Comparison of ENCODE assay signal across 8 cellular contexts in the genomic region with DNA sequence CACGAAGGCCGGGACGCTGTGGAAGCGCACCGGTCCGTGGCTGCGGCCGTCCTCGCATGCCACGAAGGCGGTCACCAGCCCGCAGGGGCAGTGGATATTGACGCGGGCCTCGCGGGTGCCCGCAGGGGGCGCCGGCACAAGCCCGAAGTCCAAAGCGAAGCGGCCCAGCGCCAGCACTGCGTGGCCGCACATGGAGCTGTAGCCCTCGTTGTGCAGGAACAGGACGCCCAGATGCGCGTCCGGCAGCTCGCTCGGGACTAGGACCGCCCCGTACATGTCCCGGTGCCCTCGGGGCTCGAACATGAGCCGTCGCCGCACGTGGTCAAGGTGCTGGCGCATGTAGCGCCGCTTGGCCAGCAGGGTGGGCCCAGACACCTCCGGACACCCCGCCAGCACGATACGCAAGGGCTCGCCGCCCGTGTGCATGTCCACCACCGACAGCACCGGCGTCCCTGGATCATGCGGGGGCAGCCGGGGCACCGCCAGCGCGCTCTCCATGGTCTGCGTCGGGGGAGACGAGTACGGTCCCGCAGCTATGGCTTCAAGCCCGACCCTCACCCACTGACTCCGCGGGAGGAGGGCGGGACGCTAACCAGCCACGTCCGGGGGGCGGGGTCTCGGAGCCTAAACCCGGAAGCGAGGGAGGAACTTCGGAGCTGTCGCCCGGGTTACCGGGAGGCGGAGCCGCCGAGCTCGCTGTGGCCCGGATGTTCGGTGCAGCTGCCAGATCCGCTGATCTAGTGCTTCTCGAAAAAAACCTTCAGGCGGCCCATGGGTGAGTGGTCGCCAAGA. TPM values are rescaled to one million over a fixed set of nuclear protein-coding genes. Genes with fewer than 3 reads are reported as not detected.
DNase-seq lines count a peak whose midpoint lies in the region; TF ChIP-seq lines count a peak whose summit lies in the region.

A gene with protein sequence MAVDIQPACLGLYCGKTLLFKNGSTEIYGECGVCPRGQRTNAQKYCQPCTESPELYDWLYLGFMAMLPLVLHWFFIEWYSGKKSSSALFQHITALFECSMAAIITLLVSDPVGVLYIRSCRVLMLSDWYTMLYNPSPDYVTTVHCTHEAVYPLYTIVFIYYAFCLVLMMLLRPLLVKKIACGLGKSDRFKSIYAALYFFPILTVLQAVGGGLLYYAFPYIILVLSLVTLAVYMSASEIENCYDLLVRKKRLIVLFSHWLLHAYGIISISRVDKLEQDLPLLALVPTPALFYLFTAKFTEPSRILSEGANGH (plus strand): TSS at position 699 of the 792 bp plus-strand sequence. CDS start 73 bp downstream, at position 772.
TSS of gene L3HYPDH (minus strand) at position 590 of the 792 bp plus-strand sequence. CDS start at position 498, 92 bp downstream.

- peaks cover 53% of the 10 kb centered on the region for H3K4me1 Mint-ChIP-seq in nephron
- H3K4me1 Mint-ChIP-seq in stimulated activated naive CD8-positive, alpha-beta T cell treated with anti-CD3 and anti-CD28 coated beads, Interleukin-15, Interleukin-2, amounts not matched to agents 100 ng/mL and 50 ng/mL, for 24 hours (ENCODE audit: low read depth), result peaks cover 57% of the 10 kb centered on the region

- TF ChIP-seq CTCF in Loucy (conservative IDR thresholded peaks at IDR 0.05; ENCODE audit: low read length), result peak; percentile 73
- peak; percentile 59 to 83 (median 69) for TF ChIP-seq CTCF in nephron (IDR thresholded peaks at IDR 0.05; ENCODE audit: unreplicated experiment in 3 of 3)

- H3K36me3 ChIP-seq in H7 (replicated peaks; ENCODE audit: control insufficient read depth, insufficient read depth, low read length) (peaks cover 5% of the 10 kb centered on the region), Loucy (ENCODE audit: insufficient read depth, low read length) (no peaks in the 10 kb centered on the region)

- peak; percentile 93 for DNase-seq in G401 (ENCODE audit: low spot score)
- DNase-seq in H7, result peak; percentile 95
- DNase-seq in activated T-helper 9 cell treated with anti-CD3 and anti-CD28 coated beads, Interleukin-2, amount 50 U/mL, for 16 hours (ENCODE audit: low read depth), result peak; percentile 95
- peak; percentile 92 for DNase-seq in fibroblast of peridontal ligament (ENCODE audit: extremely low read depth)

- H3K4me3 ChIP-seq in H7 (ENCODE audit: insufficient read depth, low read depth, low read length), result peak within 1 kb of the TSS; percentile 83
- peak within 1 kb of the TSS; percentile 88 for H3K4me3 ChIP-seq in Loucy (ENCODE audit: low read length, poor library complexity, severe bottlenecking)

- no peaks in the 10 kb centered on the region for H3K27me3 Mint-ChIP-seq in nephron (ENCODE audit: low read depth)
- no peaks in the 10 kb centered on the region for H3K27me3 Mint-ChIP-seq in stimulated activated naive CD8-positive, alpha-beta T cell treated with anti-CD3 and anti-CD28 coated beads, Interleukin-15, Interleukin-2, amounts not matched to agents 100 ng/mL and 50 ng/mL, for 24 hours

- no peaks in the 10 kb centered on the region for H3K9me3 ChIP-seq in Loucy (ENCODE audit: insufficient read depth, low read depth, low read length)

- peak within 1 kb of the TSS; percentile 89 for H3K9ac ChIP-seq in Loucy (ENCODE audit: low read depth, low read length, poor library complexity, severe bottlenecking)

- in situ Hi-C loops in G401 (cut with HindIII; ENCODE audit: low sequenced_read_pairs), result no loop called here

- peaks cover 42% of the 10 kb centered on the region for H3K4me1 ChIP-seq in Loucy (ENCODE audit: insufficient read depth, low read length, poor library complexity, severe bottlenecking)

- H3K79me2 ChIP-seq in Loucy (ENCODE audit: insufficient read depth, low read length), result peaks cover 37% of the 10 kb centered on the region

- no peaks in the 10 kb centered on the region for H3F3A ChIP-seq in Loucy (ENCODE audit: low read depth)

- H3K4me2 ChIP-seq in Loucy (ENCODE audit: low read depth, low read length, poor library complexity, severe bottlenecking), result peak within 1 kb of the TSS; percentile 92

- H2AFZ ChIP-seq in Loucy (ENCODE audit: low read length), result peak within 1 kb of the TSS; percentile 95

- H3K4me3 Mint-ChIP-seq in nephron, result peak within 1 kb of the TSS; percentile 91 to 99 (median 95)
- H3K4me3 Mint-ChIP-seq in stimulated activated naive CD8-positive, alpha-beta T cell treated with anti-CD3 and anti-CD28 coated beads, Interleukin-15, Interleukin-2, amounts not matched to agents 100 ng/mL and 50 ng/mL, for 24 hours, result peak within 1 kb of the TSS; percentile 94

- peak within 1 kb of the TSS; percentile 96 to 100 (median 99) for H3K27ac Mint-ChIP-seq in nephron
- H3K27ac Mint-ChIP-seq in stimulated activated naive CD8-positive, alpha-beta T cell treated with anti-CD3 and anti-CD28 coated beads, Interleukin-15, Interleukin-2, amounts not matched to agents 100 ng/mL and 50 ng/mL, for 24 hours, result peak within 1 kb of the TSS; percentile 91

- H3K9me3 Mint-ChIP-seq in nephron, result no peaks in the 10 kb centered on the region
- H3K9me3 Mint-ChIP-seq in stimulated activated naive CD8-positive, alpha-beta T cell treated with anti-CD3 and anti-CD28 coated beads, Interleukin-15, Interleukin-2, amounts not matched to agents 100 ng/mL and 50 ng/mL, for 24 hours, result no peaks in the 10 kb centered on the region

- no peaks in the 10 kb centered on the region for H3K9me2 ChIP-seq in Loucy (replicated peaks; ENCODE audit: low read depth, low read length)

- H3K27me3 ChIP-seq in H7 (ENCODE audit: control insufficient read depth, insufficient read depth, low read length), result no peaks in the 10 kb centered on the region
- H3K27me3 ChIP-seq in Loucy (ENCODE audit: insufficient read depth, low read length, poor library complexity, severe bottlenecking), result no peaks in the 10 kb centered on the region

- H4K20me1 ChIP-seq in Loucy (ENCODE audit: insufficient read depth, low read length, poor library complexity, severe bottlenecking), result peaks cover 27% of the 10 kb centered on the region

- TF ChIP-seq POLR2A in Raji (IDR thresholded peaks at IDR 0.05; ENCODE audit: insufficient read depth, low read depth, low read length), result peak; percentile 96

- peaks cover 18% of the 10 kb centered on the region for H3K36me3 Mint-ChIP-seq in nephron (ENCODE audit: low read depth)
- peaks cover 40% of the 10 kb centered on the region for H3K36me3 Mint-ChIP-seq in stimulated activated naive CD8-positive, alpha-beta T cell treated with anti-CD3 and anti-CD28 coated beads, Interleukin-15, Interleukin-2, amounts not matched to agents 100 ng/mL and 50 ng/mL, for 24 hours (ENCODE audit: low read depth)

RNA-seq across cellular contexts. Expression of the first gene that starts in this region (rescaled TPM):
- 77.3 and 89.4 TPM in 2 replicates for total RNA-seq in G401 (2014; rRNA removed; shearing (Covaris generic))
- total RNA-seq in H7 (2014; rRNA removed; shearing (Covaris generic)), result 59.8 and 80.5 TPM in 2 replicates

RNA-seq across cellular contexts. Expression of gene L3HYPDH, which starts in this region (rescaled TPM):
- 19.4 and 26.6 TPM in 2 replicates for total RNA-seq in G401 (2014; rRNA removed; shearing (Covaris generic))
- total RNA-seq in H7 (2014; rRNA removed; shearing (Covaris generic)), result 18.6 and 27.9 TPM in 2 replicates

Comparison
In these comparisons a context has a peak if more than half of its experiments do, and no peak if none do; other contexts are left out.
1. Peak in every context shown above with its lines: DNase-seq and H3K4me3 ChIP-seq.